In genomic region chr13:113821847-113822246, GRCh38 we compare ENCODE assay signal across 14 cellular contexts. TPM values are rescaled to one million over a fixed set of nuclear protein-coding genes. Genes with fewer than 3 reads are reported as not detected.
DNase-seq lines count a peak whose midpoint lies in the region; ATAC-seq and TF ChIP-seq lines count a peak whose summit lies in the region.
"Had no signal": no experiment of that assay in that cellular context is flagged by ENCODE, and none has a peak within 500 bp of the region (broad histone marks: within the 10 kb centered on the region; RNA-seq: fewer than 3 reads in every experiment).

No MANE protein-coding gene starts in this region.

- intact Hi-C loops in ascending aorta (cut with DNase I): no loop called here

- H4K8ac ChIP-seq in trophoblast cell (ENCODE audit: low read depth, low read length): peak overlapping the region; percentile 35

- no peak overlapping the region for H4K12ac ChIP-seq in trophoblast cell (ENCODE audit: low read depth, low read length)

- H2BK12ac ChIP-seq in trophoblast cell (ENCODE audit: low read length): peak overlapping the region; percentile 85

- H3K79me2 ChIP-seq in fibroblast of lung (ENCODE audit: control insufficient read depth, insufficient read depth, low read length) (no peaks in the 10 kb centered on the region), trophoblast cell (ENCODE audit: control insufficient read depth, insufficient read depth, low read length, poor library complexity) (no peaks in the 10 kb centered on the region)

- peak overlapping the region; percentile 8 for H3K9ac ChIP-seq in fibroblast of lung (ENCODE audit: insufficient read depth, low read length)
- no peak overlapping the region for H3K9ac ChIP-seq in trophoblast cell (ENCODE audit: low read length)

- H3K4me2 ChIP-seq in fibroblast of lung (ENCODE audit: extremely low read depth, insufficient read depth, low read length) (peak overlapping the region; percentile 44), trophoblast cell (ENCODE audit: low read length) (no peak overlapping the region)

- H3K27ac ChIP-seq in ascending aorta: peak overlapping the region; percentile 67 to 72
- peak overlapping the region; percentile 79 for H3K27ac ChIP-seq in fibroblast of lung (ENCODE audit: insufficient read depth, low read length)
- H3K27ac ChIP-seq in trophoblast cell (ENCODE audit: low read depth, low read length): peak overlapping the region; percentile 81
- H3K27ac ChIP-seq in urinary bladder (ENCODE audit: low read depth): peak overlapping the region; percentile 61

- peaks cover 61 to 62% of the 10 kb centered on the region in 2 donors for H3K36me3 ChIP-seq in ascending aorta
- peaks cover 49% of the 10 kb centered on the region for H3K36me3 ChIP-seq in fibroblast of lung (ENCODE audit: control insufficient read depth, insufficient read depth, low read length)
- peaks cover 1 to 9% of the 10 kb centered on the region in 2 experiments for H3K36me3 ChIP-seq in trophoblast cell (ENCODE audit: control insufficient read depth in 1 of 2, insufficient read depth in 2 of 2, low read length in 2 of 2)
- peaks cover 1% of the 10 kb centered on the region for H3K36me3 ChIP-seq in urinary bladder (ENCODE audit: insufficient read depth)

- no peaks in the 10 kb centered on the region for H4K20me1 ChIP-seq in fibroblast of lung (ENCODE audit: control insufficient read depth, extremely low read depth, insufficient read depth, low read length)

- H3K4me1 ChIP-seq in ascending aorta (peaks cover 12 to 21% of the 10 kb centered on the region in 2 donors), fibroblast of lung (ENCODE audit: control insufficient read depth, extremely low read depth, insufficient read depth, low read length) (peaks cover 32% of the 10 kb centered on the region), trophoblast cell (ENCODE audit: control insufficient read depth in 1 of 2, insufficient read depth in 2 of 2, low read length in 2 of 2) (peaks cover 15 to 17% of the 10 kb centered on the region in 2 experiments), urinary bladder (ENCODE audit: insufficient read depth) (no peaks in the 10 kb centered on the region)

- no peak overlapping the region for H3K18ac ChIP-seq in trophoblast cell (ENCODE audit: low read length)

- H3K27me3 ChIP-seq in ascending aorta (no peaks in the 10 kb centered on the region), fibroblast of lung (ENCODE audit: control insufficient read depth, insufficient read depth, low read length) (no peaks in the 10 kb centered on the region), trophoblast cell (ENCODE audit: insufficient read depth, low read length) (no peaks in the 10 kb centered on the region)

- H3K79me1 ChIP-seq in trophoblast cell (ENCODE audit: low read length): peaks cover 19% of the 10 kb centered on the region

- peak overlapping the region; percentile 9 for H3K4ac ChIP-seq in trophoblast cell (ENCODE audit: low read depth, low read length)

- TF ChIP-seq CTCF in ascending aorta (IDR thresholded peaks at IDR 0.05) (no peak), fibroblast of lung (conservative IDR thresholded peaks at IDR 0.05 in 1 of 2, IDR thresholded peaks at IDR 0.05 in 1 of 2; ENCODE audit: low read depth in 1 of 2, low read length in 2 of 2) (no peak)

- H3K4me3 ChIP-seq in ascending aorta: no peak overlapping the region
- no peak overlapping the region for H3K4me3 ChIP-seq in fibroblast of lung (replicated peaks in 1 of 4; ENCODE audit: control extremely low read depth in 1 of 4, insufficient read depth in 1 of 4, low read depth in 3 of 4, low read length in 4 of 4)
- H3K4me3 ChIP-seq in trophoblast cell (ENCODE audit: low read depth, low read length): no peak overlapping the region
- H3K4me3 ChIP-seq in urinary bladder (ENCODE audit: low read depth, low read length): no peak overlapping the region

- peak overlapping the region; percentile 1 for H2BK120ac ChIP-seq in trophoblast cell (ENCODE audit: insufficient read depth, low read length, poor library complexity)

- no peak for ATAC-seq in GM18517 (IDR thresholded peaks at IDR 0.05; ENCODE audit: unreplicated experiment)
- ATAC-seq: effector memory CD8-positive, alpha-beta T cell; stimulated activated effector memory CD8-positive, alpha-beta T cell treated with anti-CD3 and anti-CD28 coated beads, Interleukin-12 subunit alpha, Interleukin-12 subunit beta, amount 100 ng/mL, for 72 hours had no signal

- H2AK5ac ChIP-seq in trophoblast cell (ENCODE audit: low read length): peak overlapping the region; percentile 53

- peak overlapping the region; percentile 62 for H3K14ac ChIP-seq in trophoblast cell (ENCODE audit: low read length)

- H4K91ac ChIP-seq in trophoblast cell (ENCODE audit: low read depth, low read length): peak overlapping the region; percentile 65

- peak overlapping the region; percentile 32 for H2BK5ac ChIP-seq in trophoblast cell (ENCODE audit: low read depth, low read length, poor library complexity)

- no peak overlapping the region for H3K23ac ChIP-seq in trophoblast cell (ENCODE audit: low read length)

- H3K9me3 ChIP-seq in ascending aorta (no peaks in the 10 kb centered on the region), fibroblast of lung (ENCODE audit: control insufficient read depth, insufficient read depth, low read depth, low read length) (no peaks in the 10 kb centered on the region), trophoblast cell (ENCODE audit: insufficient read depth, low read depth, low read length) (no peaks in the 10 kb centered on the region)

- H2AFZ ChIP-seq in fibroblast of lung (ENCODE audit: low read length) (no peak overlapping the region), trophoblast cell (ENCODE audit: insufficient read depth, low read length, poor library complexity) (peak overlapping the region; percentile 9)

- no CpG with 5 or more reads among the region's 24 CpGs for WGBS in trophoblast cell (ENCODE audit: extremely low coverage, insufficient coverage, insufficient read length)
- WGBS in urinary bladder: 84% methylated on average over 24 of the region's 24 CpGs

- DNase-seq in ascending aorta (ENCODE audit: low spot score in 2 of 2) (no peak), fibroblast of lung (ENCODE audit: low read depth in 2 of 2) (no peak), trophoblast cell (no peak), NCI-H2081 (lab: John Stamatoyannopoulos, UW) (no peak), middle frontal gyrus (ENCODE audit: extremely low spot score, low spot score) (no peak)
- DNase-seq: activated T-cell treated with anti-CD3 and anti-CD28 coated beads, Interleukin-2, amount 50 U/mL, for 24 hours; CD8-positive, alpha-beta memory T cell; effector memory CD8-positive, alpha-beta T cell; NK-92 treated with Interleukin-12 subunit alpha and Interleukin-12 subunit beta, amount 100 ng/mL, for 24 hours; stimulated activated CD4-positive, alpha-beta T cell treated with anti-CD3 and anti-CD28 coated beads, Interleukin-2, amount 100 ng/mL, for 48 hours; SW 1271 had no signal

RNA-seq across cellular contexts. Expression of gene GAS6, which starts 42.0 kb away (rescaled TPM):
- total RNA-seq in ascending aorta: 502 TPM
- total RNA-seq in fibroblast of lung: 77.3 and 227 TPM in 2 replicates
- polyA plus RNA-seq in fibroblast of lung: 267 and 301 TPM in 2 replicates
- polyA plus RNA-seq in fibroblast of lung (2012): 343 and 376 TPM in 2 replicates
- 158 and 174 TPM in 2 replicates for polyA minus RNA-seq in fibroblast of lung (ENCODE audit: low replicate concordance)
- 15.7 and 17.6 TPM in 2 replicates for polyA plus RNA-seq in trophoblast cell (2013)
- 55.1 TPM for total RNA-seq in urinary bladder
- polyA plus RNA-seq in urinary bladder: 327 TPM
